Comparison of ENCODE assay signal across 1 cellular context in the genomic region with DNA sequence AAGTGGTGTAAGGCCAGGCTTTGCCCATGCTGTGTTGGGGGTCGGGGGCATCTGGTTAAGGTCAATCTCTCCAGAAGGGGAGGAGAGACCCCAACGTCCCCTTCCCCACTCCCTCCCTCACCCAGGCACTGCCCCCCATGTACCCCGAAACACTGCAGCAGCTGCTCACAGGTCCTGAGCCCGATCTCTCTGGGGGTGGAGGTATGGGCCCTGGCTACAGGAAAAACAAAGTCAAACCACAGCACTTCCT.
TF ChIP-seq lines count a peak whose summit lies in the region.

No MANE protein-coding gene starts in this region.

TF ChIP-seq in GM23338, 12 proteins besides CTCF, POLR2A, EP300 and RAD21 (continued from another document):
- TF ChIP-seq, protein P1, sequence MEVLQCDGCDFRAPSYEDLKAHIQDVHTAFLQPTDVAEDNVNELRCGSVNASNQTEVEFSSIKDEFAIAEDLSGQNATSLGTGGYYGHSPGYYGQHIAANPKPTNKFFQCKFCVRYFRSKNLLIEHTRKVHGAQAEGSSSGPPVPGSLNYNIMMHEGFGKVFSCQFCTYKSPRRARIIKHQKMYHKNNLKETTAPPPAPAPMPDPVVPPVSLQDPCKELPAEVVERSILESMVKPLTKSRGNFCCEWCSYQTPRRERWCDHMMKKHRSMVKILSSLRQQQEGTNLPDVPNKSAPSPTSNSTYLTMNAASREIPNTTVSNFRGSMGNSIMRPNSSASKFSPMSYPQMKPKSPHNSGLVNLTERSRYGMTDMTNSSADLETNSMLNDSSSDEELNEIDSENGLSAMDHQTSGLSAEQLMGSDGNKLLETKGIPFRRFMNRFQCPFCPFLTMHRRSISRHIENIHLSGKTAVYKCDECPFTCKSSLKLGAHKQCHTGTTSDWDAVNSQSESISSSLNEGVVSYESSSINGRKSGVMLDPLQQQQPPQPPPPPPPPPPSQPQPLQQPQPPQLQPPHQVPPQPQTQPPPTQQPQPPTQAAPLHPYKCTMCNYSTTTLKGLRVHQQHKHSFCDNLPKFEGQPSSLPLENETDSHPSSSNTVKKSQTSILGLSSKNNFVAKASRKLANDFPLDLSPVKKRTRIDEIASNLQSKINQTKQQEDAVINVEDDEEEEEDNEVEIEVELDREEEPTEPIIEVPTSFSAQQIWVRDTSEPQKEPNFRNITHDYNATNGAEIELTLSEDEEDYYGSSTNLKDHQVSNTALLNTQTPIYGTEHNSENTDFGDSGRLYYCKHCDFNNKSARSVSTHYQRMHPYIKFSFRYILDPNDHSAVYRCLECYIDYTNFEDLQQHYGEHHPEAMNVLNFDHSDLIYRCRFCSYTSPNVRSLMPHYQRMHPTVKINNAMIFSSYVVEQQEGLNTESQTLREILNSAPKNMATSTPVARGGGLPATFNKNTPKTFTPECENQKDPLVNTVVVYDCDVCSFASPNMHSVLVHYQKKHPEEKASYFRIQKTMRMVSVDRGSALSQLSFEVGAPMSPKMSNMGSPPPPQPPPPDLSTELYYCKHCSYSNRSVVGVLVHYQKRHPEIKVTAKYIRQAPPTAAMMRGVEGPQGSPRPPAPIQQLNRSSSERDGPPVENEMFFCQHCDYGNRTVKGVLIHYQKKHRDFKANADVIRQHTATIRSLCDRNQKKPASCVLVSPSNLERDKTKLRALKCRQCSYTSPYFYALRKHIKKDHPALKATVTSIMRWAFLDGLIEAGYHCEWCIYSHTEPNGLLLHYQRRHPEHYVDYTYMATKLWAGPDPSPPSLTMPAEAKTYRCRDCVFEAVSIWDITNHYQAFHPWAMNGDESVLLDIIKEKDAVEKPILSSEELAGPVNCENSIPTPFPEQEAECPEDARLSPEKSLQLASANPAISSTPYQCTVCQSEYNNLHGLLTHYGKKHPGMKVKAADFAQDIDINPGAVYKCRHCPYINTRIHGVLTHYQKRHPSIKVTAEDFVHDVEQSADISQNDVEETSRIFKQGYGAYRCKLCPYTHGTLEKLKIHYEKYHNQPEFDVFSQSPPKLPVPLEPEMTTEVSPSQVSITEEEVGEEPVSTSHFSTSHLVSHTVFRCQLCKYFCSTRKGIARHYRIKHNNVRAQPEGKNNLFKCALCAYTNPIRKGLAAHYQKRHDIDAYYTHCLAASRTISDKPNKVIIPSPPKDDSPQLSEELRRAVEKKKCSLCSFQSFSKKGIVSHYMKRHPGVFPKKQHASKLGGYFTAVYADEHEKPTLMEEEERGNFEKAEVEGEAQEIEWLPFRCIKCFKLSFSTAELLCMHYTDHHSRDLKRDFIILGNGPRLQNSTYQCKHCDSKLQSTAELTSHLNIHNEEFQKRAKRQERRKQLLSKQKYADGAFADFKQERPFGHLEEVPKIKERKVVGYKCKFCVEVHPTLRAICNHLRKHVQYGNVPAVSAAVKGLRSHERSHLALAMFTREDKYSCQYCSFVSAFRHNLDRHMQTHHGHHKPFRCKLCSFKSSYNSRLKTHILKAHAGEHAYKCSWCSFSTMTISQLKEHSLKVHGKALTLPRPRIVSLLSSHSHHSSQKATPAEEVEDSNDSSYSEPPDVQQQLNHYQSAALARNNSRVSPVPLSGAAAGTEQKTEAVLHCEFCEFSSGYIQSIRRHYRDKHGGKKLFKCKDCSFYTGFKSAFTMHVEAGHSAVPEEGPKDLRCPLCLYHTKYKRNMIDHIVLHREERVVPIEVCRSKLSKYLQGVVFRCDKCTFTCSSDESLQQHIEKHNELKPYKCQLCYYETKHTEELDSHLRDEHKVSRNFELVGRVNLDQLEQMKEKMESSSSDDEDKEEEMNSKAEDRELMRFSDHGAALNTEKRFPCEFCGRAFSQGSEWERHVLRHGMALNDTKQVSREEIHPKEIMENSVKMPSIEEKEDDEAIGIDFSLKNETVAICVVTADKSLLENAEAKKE (CRISPR knock-in tag; IDR thresholded peaks at IDR 0.05), result no peak
- TF ChIP-seq CREB1 (CRISPR knock-in tag; IDR thresholded peaks at IDR 0.05; ENCODE audit: low read depth) (no peak), EZH2 (IDR thresholded peaks at IDR 0.05; ENCODE audit: low read depth, unreplicated experiment) (no peak), NANOG (IDR thresholded peaks at IDR 0.05; ENCODE audit: borderline replicate concordance) (no peak)
